8 cellular contexts compared by ENCODE assay signal in the genomic region with DNA sequence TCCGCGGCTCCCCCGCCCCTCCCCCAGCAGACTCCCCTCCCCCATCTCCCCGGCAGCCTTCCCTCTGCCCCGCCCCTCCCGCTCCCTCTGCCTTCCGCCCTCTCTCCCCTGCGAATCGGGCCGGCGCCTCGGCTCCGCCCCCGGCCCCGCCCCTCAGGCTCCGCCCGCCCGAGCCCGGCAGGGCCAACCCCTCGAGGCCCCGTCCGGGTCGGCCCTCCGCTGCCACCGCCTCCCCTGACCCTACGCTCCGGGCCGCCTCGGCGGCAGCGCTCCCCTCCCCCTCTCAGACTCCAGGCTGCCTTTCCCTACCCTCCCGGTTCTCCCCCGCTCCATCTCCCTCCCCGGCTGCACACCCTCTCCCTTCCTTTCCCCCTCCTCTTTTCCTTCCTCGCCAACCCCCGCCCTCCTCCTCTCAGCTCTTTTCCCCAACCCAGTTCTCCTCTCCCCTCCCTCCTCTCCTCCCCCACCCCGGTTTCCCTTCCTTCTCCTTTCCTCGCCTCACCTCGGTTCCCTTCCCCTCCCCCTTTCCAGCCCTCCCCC. TPM values are rescaled to one million over a fixed set of nuclear protein-coding genes. Genes with fewer than 3 reads are reported as not detected.
DNase-seq lines count a peak whose midpoint lies in the region; ATAC-seq and TF ChIP-seq lines count a peak whose summit lies in the region.

No MANE protein-coding gene starts in this region.

- H3K4me3 ChIP-seq in brain microvascular endothelial cell (ENCODE audit: low read depth, low read length) (peak overlapping the region; percentile 58), skeletal muscle tissue (ENCODE audit: low read length in 3 of 3) (peak overlapping the region; percentile 71 to 74 (median 74))

- no peak for TF ChIP-seq CTCF in brain microvascular endothelial cell (IDR thresholded peaks at IDR 0.05; ENCODE audit: low read depth, low read length, missing control alignments)

- H3K36me3 ChIP-seq in brain microvascular endothelial cell (replicated peaks) (no peaks in the 10 kb centered on the region), skeletal muscle tissue (ENCODE audit: control insufficient read depth in 3 of 3, insufficient read depth in 3 of 3, low read length in 3 of 3) (no peaks in the 10 kb centered on the region)

- no peaks in the 10 kb centered on the region for H3K9me3 ChIP-seq in skeletal muscle tissue (ENCODE audit: control insufficient read depth in 3 of 3, low read length in 3 of 3)

- DNase-seq in NK-92 treated with Interleukin-12 subunit alpha and Interleukin-12 subunit beta, amount 100 ng/mL, for 24 hours (lab: John Stamatoyannopoulos, UW): peak; percentile 67
- no peak for DNase-seq in NK-92 (lab: John Stamatoyannopoulos, UW; ENCODE audit: unreplicated experiment)
- peak; percentile 81 to 84 for DNase-seq in NCI-H2081 (lab: John Stamatoyannopoulos, UW)
- DNase-seq in UCSD-AML1 (lab: John Stamatoyannopoulos, UW; ENCODE audit: unreplicated experiment): peak; percentile 92
- DNase-seq in brain microvascular endothelial cell: peak; percentile 43
- DNase-seq in iPS-NIHi11 (ENCODE audit: low spot score): peak; percentile 95

- peak; percentile 75 for ATAC-seq in HG02943 (IDR thresholded peaks at IDR 0.05; ENCODE audit: low read depth, unreplicated experiment)

- in situ Hi-C loops in brain microvascular endothelial cell (cut with HindIII; ENCODE audit: low pct_ligation_motif_present, low sequenced_read_pairs): no loop called here

- peak overlapping the region in 1 of 3 donors; percentile 71 for H3K9ac ChIP-seq in skeletal muscle tissue (ENCODE audit: low read depth in 1 of 3, low read length in 3 of 3)

- H3K27ac ChIP-seq in brain microvascular endothelial cell (no peak overlapping the region), skeletal muscle tissue (ENCODE audit: low read depth, low read length) (no peak overlapping the region)

- peaks cover 40% of the 10 kb centered on the region for H3K27me3 ChIP-seq in brain microvascular endothelial cell (replicated peaks)
- H3K27me3 ChIP-seq in skeletal muscle tissue (ENCODE audit: control insufficient read depth in 3 of 3, insufficient read depth in 3 of 3, low read length in 3 of 3): peaks cover under 1 to 23% (median 17%) of the 10 kb centered on the region in 3 donors

- peaks cover 9 to 12% (median 12%) of the 10 kb centered on the region in 3 donors for H3K4me1 ChIP-seq in skeletal muscle tissue (ENCODE audit: control insufficient read depth in 3 of 3, insufficient read depth in 3 of 3, low read length in 3 of 3)

RNA-seq across cellular contexts. Expression of gene ZNF467, which starts 1.6 kb away (rescaled TPM):
- 2.1 TPM for total RNA-seq in skeletal muscle tissue
